ENCODE assay signal across 20 cellular contexts in the genomic region with DNA sequence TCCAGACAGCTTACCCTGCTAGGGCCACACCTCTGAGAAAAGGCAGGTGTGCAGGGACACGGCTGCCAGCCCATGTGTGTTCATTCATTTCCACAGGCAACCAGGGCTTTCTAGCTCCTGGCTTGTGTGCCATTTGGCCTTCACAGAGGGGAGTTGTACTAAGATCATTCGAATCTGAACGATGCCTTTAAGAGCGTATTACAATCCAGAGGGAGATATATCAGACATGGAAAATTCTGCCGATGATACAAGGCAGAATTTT.
DNase-seq lines count a peak whose midpoint lies in the region; ATAC-seq and TF ChIP-seq lines count a peak whose summit lies in the region.
"Had no signal": no experiment of that assay in that cellular context is flagged by ENCODE, and none has a peak within 500 bp of the region (broad histone marks: within the 10 kb centered on the region; RNA-seq: fewer than 3 reads in every experiment).

No MANE protein-coding gene starts in this region.

- WGBS in right cardiac atrium: 85% methylated on average over 5 of the region's 5 CpGs

- no peaks in the 10 kb centered on the region for H3K9me3 ChIP-seq in right cardiac atrium (ENCODE audit: control insufficient read depth, low read length)
- H3K9me3 ChIP-seq: BLaER1 treated with 17β-estradiol and CSF1 and Interleukin-3, amounts not matched to agents 10 nM and 100 nM; breast epithelium had no signal

- no peak overlapping the region for H3K4me3 ChIP-seq in right cardiac atrium (ENCODE audit: low read length)
- H3K4me3 ChIP-seq: BLaER1 treated with 17β-estradiol and CSF1 and Interleukin-3, amounts not matched to agents 10 nM and 100 nM; breast epithelium; hepatocyte; lung had no signal

- H3K27ac ChIP-seq in right cardiac atrium (ENCODE audit: low read length): no peak overlapping the region
- H3K27ac ChIP-seq: BLaER1 treated with 17β-estradiol and CSF1 and Interleukin-3, amounts not matched to agents 10 nM and 100 nM; breast epithelium; hepatocyte had no signal

- H3K27ac Mint-ChIP-seq in natural killer cell: no peak overlapping the region
- H3K27ac Mint-ChIP-seq: activated CD8-positive, alpha-beta memory T cell treated with anti-CD3 and anti-CD28 coated beads, Interleukin-2, amount 10 ng/mL, durations not matched to agents 7 days and 5 days; natural killer cell treated with Interleukin-12 subunit alpha and Interleukin-12 subunit beta and Interleukin-15 and Interleukin-18, amount 100 ng/mL, for 72 hours had no signal

- H3K9me3 Mint-ChIP-seq in natural killer cell: no peaks in the 10 kb centered on the region
- H3K9me3 Mint-ChIP-seq: natural killer cell treated with Interleukin-12 subunit alpha and Interleukin-12 subunit beta and Interleukin-15 and Interleukin-18, amount 100 ng/mL, for 72 hours had no signal

- no peak for TF ChIP-seq CTCF in natural killer cell (IDR thresholded peaks at IDR 0.05)

- H3K4me3 Mint-ChIP-seq in natural killer cell: no peak overlapping the region
- H3K4me3 Mint-ChIP-seq: activated CD8-positive, alpha-beta memory T cell treated with anti-CD3 and anti-CD28 coated beads, Interleukin-2, amount 10 ng/mL, durations not matched to agents 7 days and 5 days; natural killer cell treated with Interleukin-12 subunit alpha and Interleukin-12 subunit beta and Interleukin-15 and Interleukin-18, amount 100 ng/mL, for 72 hours had no signal

- DNase-seq in cardiac septum (ENCODE audit: low spot score) (peak; percentile 29), right cardiac atrium (no peak), NCI-H2196 treated with DMSO at 0.1 percent for 48 hours (lab: John Stamatoyannopoulos, UW; ENCODE audit: unreplicated experiment) (peak; percentile 66), islet precursor cell (peak; percentile 21), natural killer cell (no peak), H4 (ENCODE audit: low spot score) (no peak)
- DNase-seq in stimulated activated CD4-positive, alpha-beta T cell treated with anti-CD3 and anti-CD28 coated beads, Interleukin-15, amount 100 ng/mL, for 24 hours: no peak
- no peak for DNase-seq in stimulated activated CD4-positive, alpha-beta T cell treated with anti-CD3 and anti-CD28 coated beads, Interleukin-2, amount 100 ng/mL, for 48 hours
- DNase-seq: activated CD4-positive, alpha-beta T cell treated with anti-CD3 and anti-CD28 coated beads for 4 hours; activated CD8-positive, alpha-beta memory T cell treated with anti-CD3 and anti-CD28 coated beads, Interleukin-2, amount 10 ng/mL, durations not matched to agents 7 days and 5 days; dermis blood vessel endothelial cell; H7; NCI-H1694 treated with DMSO at 0.1 percent for 48 hours; stimulated activated CD4-positive, alpha-beta T cell treated with anti-CD3 and anti-CD28 coated beads, Interleukin-4, amount 100 ng/mL, for 1 hour; SW 1271 had no signal

- H3K27me3 ChIP-seq in right cardiac atrium (ENCODE audit: control insufficient read depth, insufficient read depth): no peaks in the 10 kb centered on the region
- H3K27me3 ChIP-seq: BLaER1 treated with 17β-estradiol and CSF1 and Interleukin-3, amounts not matched to agents 10 nM and 100 nM; breast epithelium; hepatocyte had no signal

- H3K36me3 Mint-ChIP-seq in natural killer cell: no peaks in the 10 kb centered on the region
- H3K36me3 Mint-ChIP-seq: activated CD8-positive, alpha-beta memory T cell treated with anti-CD3 and anti-CD28 coated beads, Interleukin-2, amount 10 ng/mL, durations not matched to agents 7 days and 5 days; natural killer cell treated with Interleukin-12 subunit alpha and Interleukin-12 subunit beta and Interleukin-15 and Interleukin-18, amount 100 ng/mL, for 72 hours had no signal

- intact Hi-C loops in cardiac septum (cut with DNase I) (no loop called here), right cardiac atrium (cut with DNase I) (no loop called here), natural killer cell (cut with micrococcal nuclease) (no loop called here)

- no peaks in the 10 kb centered on the region for H3K4me1 Mint-ChIP-seq in natural killer cell
- H3K4me1 Mint-ChIP-seq: activated CD8-positive, alpha-beta memory T cell treated with anti-CD3 and anti-CD28 coated beads, Interleukin-2, amount 10 ng/mL, durations not matched to agents 7 days and 5 days had no signal

- no peaks in the 10 kb centered on the region for H3K4me1 ChIP-seq in right cardiac atrium (ENCODE audit: control insufficient read depth, insufficient read depth, low read length)
- H3K4me1 ChIP-seq: breast epithelium had no signal

- peaks cover 10 to 19% of the 10 kb centered on the region in 2 donors for H3K27me3 Mint-ChIP-seq in natural killer cell (ENCODE audit: low read depth in 2 of 2)

- ATAC-seq in right cardiac atrium (no peak), natural killer cell (no peak)
- ATAC-seq: activated CD8-positive, alpha-beta memory T cell treated with anti-CD3 and anti-CD28 coated beads, Interleukin-2, amount 10 ng/mL, durations not matched to agents 7 days and 5 days had no signal

Comparison
In these comparisons a context has a peak if more than half of its experiments do, and no peak if none do; other contexts are left out.
1. DNase-seq: peak in cardiac septum (single experiment), NCI-H2196 treated with DMSO at 0.1 percent for 48 hours (single experiment) and islet precursor cell (single experiment); none in right cardiac atrium (0 of 3), stimulated activated CD4-positive, alpha-beta T cell treated with anti-CD3 and anti-CD28 coated beads, Interleukin-15, amount 100 ng/mL, for 24 hours (single experiment), natural killer cell (single experiment), stimulated activated CD4-positive, alpha-beta T cell treated with anti-CD3 and anti-CD28 coated beads, Interleukin-2, amount 100 ng/mL, for 48 hours (0 of 2) and H4 (single experiment).